1 cellular context compared by ENCODE assay signal in the genomic region with DNA sequence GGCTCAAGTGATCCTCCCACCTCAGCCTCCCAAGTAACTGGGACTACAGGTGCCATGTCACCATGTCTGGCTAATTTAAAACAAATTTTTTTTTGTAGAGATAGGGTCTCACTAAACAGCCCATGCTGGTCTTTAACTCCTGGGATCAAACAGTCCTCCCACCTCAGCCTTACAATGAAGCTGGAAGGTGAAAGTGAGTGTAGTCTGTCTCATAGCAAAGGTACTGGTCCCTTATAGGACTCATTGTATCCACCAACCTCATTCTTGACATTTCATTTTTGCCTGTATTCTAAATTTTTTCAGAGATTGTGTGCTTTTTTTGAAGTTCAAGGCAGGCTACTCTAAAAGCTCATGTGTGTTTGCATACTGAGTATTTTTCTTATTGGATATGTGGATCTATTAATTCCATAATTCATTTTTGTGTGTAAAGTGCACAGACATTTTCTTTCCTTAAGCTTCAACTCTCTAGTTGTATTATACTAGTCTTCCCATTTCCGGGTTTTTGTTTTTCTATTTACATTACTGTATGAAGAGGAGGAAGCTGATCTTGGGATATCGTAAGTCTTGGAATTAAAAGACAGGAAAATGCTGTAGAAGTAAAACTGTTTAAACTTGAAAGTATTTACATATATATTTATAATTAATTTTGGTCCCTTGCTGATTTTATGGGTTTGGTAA.
TF ChIP-seq lines count a peak whose summit lies in the region.

No MANE protein-coding gene starts in this region.

TF ChIP-seq in endothelial cell of umbilical vein, 7 proteins besides CTCF, POLR2A, EP300 and RAD21:
- TF ChIP-seq, protein P1, sequence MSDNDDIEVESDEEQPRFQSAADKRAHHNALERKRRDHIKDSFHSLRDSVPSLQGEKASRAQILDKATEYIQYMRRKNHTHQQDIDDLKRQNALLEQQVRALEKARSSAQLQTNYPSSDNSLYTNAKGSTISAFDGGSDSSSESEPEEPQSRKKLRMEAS (IDR thresholded peaks at IDR 0.05; ENCODE audit: insufficient read depth, insufficient read length), result no peak
- TF ChIP-seq POLR2AphosphoS5 (IDR thresholded peaks at IDR 0.05; ENCODE audit: insufficient read depth, low read depth, low read length) (no peak), FOS (IDR thresholded peaks at IDR 0.05; ENCODE audit: borderline replicate concordance, insufficient read depth, low read length) (no peak), MYC (IDR thresholded peaks at IDR 0.05; ENCODE audit: low read depth, low read length) (no peak), JUN (IDR thresholded peaks at IDR 0.05; ENCODE audit: borderline replicate concordance, insufficient read depth, insufficient read length, low read depth) (no peak)
TF ChIP-seq in endothelial cell of umbilical vein: peak in this region for 0.
